1 cellular context compared by ENCODE assay signal in genomic region chr3:71859128-71859519, GRCh38.
TF ChIP-seq lines count a peak whose summit lies in the region.

No MANE protein-coding gene starts in this region.

TF ChIP-seq in SK-N-SH treated with all-trans-retinoic acid at 6 μM for 48 hours, 23 proteins besides CTCF, POLR2A, EP300 and RAD21 (continued from another document):
- TF ChIP-seq TSHZ2 (CRISPR knock-in tag; IDR thresholded peaks at IDR 0.05): no peak
- TF ChIP-seq TCF4 (CRISPR knock-in tag; IDR thresholded peaks at IDR 0.05; ENCODE audit: borderline replicate concordance): no peak
TF ChIP-seq in SK-N-SH treated with all-trans-retinoic acid at 6 μM for 48 hours: peak in this region for 0.
